8 cellular contexts compared by ENCODE assay signal in genomic region chr6:159726918-159727716, GRCh38. TPM values are rescaled to one million over a fixed set of nuclear protein-coding genes. Genes with fewer than 3 reads are reported as not detected.
DNase-seq lines count a peak whose midpoint lies in the region; ATAC-seq, FAIRE-seq and TF ChIP-seq lines count a peak whose summit lies in the region.

TSS of gene WTAP (plus strand) at chr6:159727506. CDS start at chr6:159736266, 8,760 bp downstream.

- H3K4me1 ChIP-seq in pancreas = peaks cover 13 to 38% (median 28%) of the 10 kb centered on the region in 3 donors
- H3K4me1 ChIP-seq in thyroid gland = peaks cover 18 to 21% of the 10 kb centered on the region in 2 donors

- H3K36me3 ChIP-seq in SU-DHL-6 (ENCODE audit: low read length) (peaks cover 26% of the 10 kb centered on the region; the same call in 1 of the 2 replicates), pancreas (no peaks in the 10 kb centered on the region), thyroid gland (no peaks in the 10 kb centered on the region)

- peaks cover 3% of the 10 kb centered on the region; the same call in 1 of the 2 replicates for H3F3A ChIP-seq in SU-DHL-6 (ENCODE audit: insufficient read depth)

- peak within 1 kb of the TSS; percentile 94 for H3K4me3 Mint-ChIP-seq in activated naive CD8-positive, alpha-beta T cell treated with anti-CD3 and anti-CD28 coated beads, Interleukin-2, amount 10 ng/mL, durations not matched to agents 7 days and 5 days

- no peaks in the 10 kb centered on the region for H3K9me2 ChIP-seq in SU-DHL-6 (replicated peaks; ENCODE audit: insufficient read depth, low read length)

- peak within 1 kb of the TSS; percentile 89 for H3K9ac ChIP-seq in SU-DHL-6 (ENCODE audit: low read length)

- 0% methylated on average over 50 to 93 of the region's 93 CpGs for WGBS in pancreas, 2 donors
- 0 to 2% methylated on average over 7 to 29 of the region's 93 CpGs for WGBS in thyroid gland, 2 donors

- peaks cover 33% of the 10 kb centered on the region for H3K36me3 Mint-ChIP-seq in activated naive CD8-positive, alpha-beta T cell treated with anti-CD3 and anti-CD28 coated beads, Interleukin-2, amount 10 ng/mL, durations not matched to agents 7 days and 5 days

- peaks cover 32% of the 10 kb centered on the region for H3K4me1 Mint-ChIP-seq in activated naive CD8-positive, alpha-beta T cell treated with anti-CD3 and anti-CD28 coated beads, Interleukin-2, amount 10 ng/mL, durations not matched to agents 7 days and 5 days

- peak; percentile 78 to 89 for TF ChIP-seq POLR2A in thyroid gland (IDR thresholded peaks at IDR 0.05)

- POLR2A ChIA-PET in activated naive CD8-positive, alpha-beta T cell treated with anti-CD3 and anti-CD28 coated beads, Interleukin-2, amount 10 ng/mL, durations not matched to agents 7 days and 5 days (lab: Charles Lee) = interaction anchor here (0.9 to 5.4 kb wide), 19 partner anchors 8 to 736 kb away, joined by 3 to 89 read pairs (median 4); partner anchors contain the start of genes ACAT2, MRPL18, SOD2 and TAGAP

- H3K27me3 ChIP-seq in SU-DHL-6 (ENCODE audit: low read length) (no peaks in the 10 kb centered on the region), pancreas (no peaks in the 10 kb centered on the region), thyroid gland (no peaks in the 10 kb centered on the region)

- H3K4me3 ChIP-seq in GM12865 (ENCODE audit: low read depth, low read length) (peak within 1 kb of the TSS; percentile 97), SU-DHL-6 (ENCODE audit: insufficient read depth, low read length, poor library complexity, severe bottlenecking) (peak within 1 kb of the TSS; percentile 86), pancreas (peak within 1 kb of the TSS; percentile 65 to 89 (median 88)), thyroid gland (replicated peaks in 1 of 3) (peak within 1 kb of the TSS; percentile 66 to 98 (median 94))

- peak within 1 kb of the TSS; percentile 95 for H3K4me2 ChIP-seq in SU-DHL-6 (ENCODE audit: low read depth, low read length, poor library complexity, severe bottlenecking)

- ATAC-seq in HG02759 (IDR thresholded peaks at IDR 0.05; ENCODE audit: unreplicated experiment) (peak; percentile 83), Right ventricle myocardium superior (ENCODE audit: poor library complexity) (peak; percentile 96), pancreas (peak; percentile 91 to 96 (median 94))
- ATAC-seq in activated naive CD8-positive, alpha-beta T cell treated with anti-CD3 and anti-CD28 coated beads, Interleukin-2, amount 10 ng/mL, durations not matched to agents 7 days and 5 days (ENCODE audit: low read depth) = peak; percentile 78

- FAIRE-seq in pancreas (lab: Jason Lieb, UNC) = no peak

- no peaks in the 10 kb centered on the region for H3K27me3 Mint-ChIP-seq in activated naive CD8-positive, alpha-beta T cell treated with anti-CD3 and anti-CD28 coated beads, Interleukin-2, amount 10 ng/mL, durations not matched to agents 7 days and 5 days

- no peak for TF ChIP-seq CTCF in GM12865 (IDR thresholded peaks at IDR 0.05; ENCODE audit: insufficient read depth, low read depth, low read length, missing control alignments)
- no peak for TF ChIP-seq CTCF in SU-DHL-6 (IDR thresholded peaks at IDR 0.05; ENCODE audit: insufficient read depth, low read length, poor library complexity, severe bottlenecking)
- TF ChIP-seq CTCF in pancreas (IDR thresholded peaks at IDR 0.05) = no peak
- no peak for TF ChIP-seq CTCF in thyroid gland (IDR thresholded peaks at IDR 0.05)

- H3K9me3 ChIP-seq in SU-DHL-6 (ENCODE audit: insufficient read depth, low read length) (no peaks in the 10 kb centered on the region), pancreas (no peaks in the 10 kb centered on the region), thyroid gland (no peaks in the 10 kb centered on the region)

- peak within 1 kb of the TSS; percentile 42 for H2AFZ ChIP-seq in SU-DHL-6 (ENCODE audit: low read depth, low read length, severe bottlenecking)

- H4K20me1 ChIP-seq in SU-DHL-6 (ENCODE audit: low read depth, low read length) = peaks cover 39% of the 10 kb centered on the region

- H3K79me2 ChIP-seq in SU-DHL-6 (ENCODE audit: insufficient read depth, low read length) = peaks cover 93% of the 10 kb centered on the region

- DNase-seq in GM12865 (ENCODE audit: low read depth) = peak; percentile 99
- DNase-seq in NCI-H128 (lab: John Stamatoyannopoulos, UW; ENCODE audit: unreplicated experiment) = peak; percentile 92
- DNase-seq in activated naive CD8-positive, alpha-beta T cell treated with anti-CD3 and anti-CD28 coated beads, Interleukin-2, amount 10 ng/mL, durations not matched to agents 7 days and 5 days = peak; percentile 95
- DNase-seq in Right ventricle myocardium superior = peak; percentile 96
- peak; percentile 96 to 98 (median 96) for DNase-seq in pancreas
- DNase-seq in thyroid gland = peak; percentile 97 to 98

- intact Hi-C loops in Right ventricle myocardium superior (cut with DNase I) (loop anchor here (5.0 kb wide), 1 partner anchor 35 kb away; the partner anchor contains the start of gene SOD2), pancreas (cut with DNase I) (loop anchor here in 1 of 3 donors (2.0 to 10.0 kb wide), 2 partner anchors 34 to 118 kb away; partner anchors contain the start of gene SOD2), thyroid gland (cut with DNase I) (loop anchor here (2.0 to 10.0 kb wide), 2 partner anchors 34 to 58 kb away; partner anchors contain the start of genes SOD2 and TCP1)

- H3K27ac ChIP-seq in SU-DHL-6 (ENCODE audit: low read depth, low read length) (peak within 1 kb of the TSS; percentile 89), pancreas (peak within 1 kb of the TSS; percentile 95 to 99 (median 98)), thyroid gland (peak within 1 kb of the TSS; percentile 99 to 100 (median 99))

- peak within 1 kb of the TSS; percentile 98 for H3K27ac Mint-ChIP-seq in activated naive CD8-positive, alpha-beta T cell treated with anti-CD3 and anti-CD28 coated beads, Interleukin-2, amount 10 ng/mL, durations not matched to agents 7 days and 5 days

- peaks cover 4% of the 10 kb centered on the region for H3K9me3 Mint-ChIP-seq in activated naive CD8-positive, alpha-beta T cell treated with anti-CD3 and anti-CD28 coated beads, Interleukin-2, amount 10 ng/mL, durations not matched to agents 7 days and 5 days

RNA-seq across cellular contexts. Expression of gene WTAP, which starts in this region (rescaled TPM):
- total RNA-seq in activated naive CD8-positive, alpha-beta T cell treated with anti-CD3 and anti-CD28 coated beads, Interleukin-2, amount 10 ng/mL, durations not matched to agents 7 days and 5 days = 100 to 1,000 TPM; 127 to 129 TPM
- total RNA-seq in Right ventricle myocardium superior (40.1 TPM), pancreas (10 to 100 TPM; 35.6 to 51.4 (median 42.8) TPM), thyroid gland (100 to 1,000 TPM in 3 of 4 donors, 10 to 100 TPM in 1; 83.6 to 132 (median 119) TPM)
- polyA plus RNA-seq in pancreas = 10 to 100 TPM; 55.4 to 85.6 TPM

Comparison
In these comparisons a context has a peak if more than half of its experiments do, and no peak if none do; other contexts are left out.
1. Peak in every context shown above with its lines: DNase-seq, ATAC-seq, H3K4me3 ChIP-seq and H3K27ac ChIP-seq.